In genomic region chr9:7785813-7786212, GRCh38 we compare ENCODE assay signal across 26 cellular contexts.
"Had no signal": no experiment of that assay in that cellular context is flagged by ENCODE, and none has a peak within 500 bp of the region (broad histone marks: within the 10 kb centered on the region; RNA-seq: fewer than 3 reads in every experiment).

No MANE protein-coding gene starts in this region.

- H3K4me3 ChIP-seq: colonic mucosa, esophagus muscularis mucosa, gastroesophageal sphincter, heart left ventricle, hepatocyte, lung, ovary, psoas muscle, suprapubic skin, transverse colon, upper lobe of right lung, vagina had no signal

- H3K36me3 ChIP-seq: colonic mucosa, esophagus muscularis mucosa, gastroesophageal sphincter, heart left ventricle, ovary, suprapubic skin, transverse colon, upper lobe of right lung, vagina had no signal

- FAIRE-seq: kidney, small intestine had no signal

- H3K27ac ChIP-seq: colonic mucosa, epithelial cell of prostate, esophagus muscularis mucosa, foreskin keratinocyte, gastroesophageal sphincter, heart left ventricle, hepatocyte, ovary, psoas muscle, suprapubic skin, transverse colon, upper lobe of right lung, vagina had no signal

- H3K4me2 ChIP-seq: hepatocyte had no signal

- H3K27me3 ChIP-seq: colonic mucosa, esophagus muscularis mucosa, foreskin keratinocyte, gastroesophageal sphincter, heart left ventricle, hepatocyte, ovary, suprapubic skin, transverse colon, upper lobe of right lung, vagina had no signal

- ATAC-seq: foreskin keratinocyte; gastroesophageal sphincter; heart left ventricle; left lobe of liver; naive thymus-derived CD4-positive, alpha-beta T cell; psoas muscle; stimulated activated naive B cell treated with anti-CD40 and anti-IgM and Interleukin-4, amounts not matched to agents 10 μg/mL and 1 μg/mL and 100 μg/mL, for 72 hours; upper lobe of right lung had no signal

- H3K9me3 ChIP-seq: colonic mucosa, esophagus muscularis mucosa, gastroesophageal sphincter, heart left ventricle, ovary, psoas muscle, suprapubic skin, transverse colon, upper lobe of right lung, vagina had no signal

- DNase-seq: colonic mucosa; effector CD8-positive, alpha-beta T cell; endodermal cell; foreskin keratinocyte; heart left ventricle; kidney; midbrain; naive thymus-derived CD4-positive, alpha-beta T cell; occipital lobe; posterior cingulate gyrus; psoas muscle; small intestine; stimulated activated CD4-positive, alpha-beta T cell treated with anti-CD3 and anti-CD28 coated beads, Interleukin-15, amount 100 ng/mL, for 24 hours; stimulated activated CD4-positive, alpha-beta T cell treated with anti-CD3 and anti-CD28 coated beads, Interleukin-2, amount 100 ng/mL, for 48 hours; stimulated activated naive B cell treated with anti-CD40 and anti-IgM and Interleukin-4, amounts not matched to agents 10 μg/mL and 1 μg/mL and 100 μg/mL, for 72 hours; transverse colon; upper lobe of right lung had no signal

- H3K4me1 ChIP-seq: esophagus muscularis mucosa, foreskin keratinocyte, gastroesophageal sphincter, heart left ventricle, psoas muscle, suprapubic skin, upper lobe of right lung, vagina had no signal

- H2AFZ ChIP-seq: hepatocyte had no signal
